8 cellular contexts compared by ENCODE assay signal in the genomic region with DNA sequence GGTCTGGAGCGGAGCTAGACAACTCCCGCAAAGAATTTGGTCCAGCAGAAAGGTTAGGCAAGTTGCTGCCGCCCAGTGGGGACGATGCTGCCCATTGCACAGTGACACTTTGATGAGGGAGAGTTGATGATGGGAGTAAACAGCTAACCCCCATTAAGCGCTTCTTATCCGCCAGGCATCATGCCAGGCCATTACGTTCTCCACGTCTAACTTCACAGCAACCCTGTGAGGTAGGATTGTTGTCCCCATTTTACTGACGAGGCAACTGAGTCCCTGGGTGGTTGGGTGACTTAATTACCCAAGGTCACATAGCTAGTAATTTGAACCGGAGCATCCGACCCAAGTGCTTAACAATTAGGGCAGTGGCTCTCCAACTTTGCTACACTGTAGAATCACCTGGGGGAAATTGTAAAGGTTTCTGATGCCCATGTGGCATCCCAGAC. TPM values are rescaled to one million over a fixed set of nuclear protein-coding genes. Genes with fewer than 3 reads are reported as not detected.
DNase-seq lines count a peak whose midpoint lies in the region; ATAC-seq and TF ChIP-seq lines count a peak whose summit lies in the region.

No MANE protein-coding gene starts in this region.

- BruUV-seq in Caco-2 (replicated peaks; lab: Mats Ljungman, UMichigan): TSS peak; percentile 23

- no peaks in the 10 kb centered on the region for H3K36me3 ChIP-seq in Caco-2 (ENCODE audit: control insufficient read depth, insufficient read depth, low read length)

- H3K4me1 Mint-ChIP-seq in Caco-2 (ENCODE audit: low read depth, unreplicated experiment): peaks cover 27% of the 10 kb centered on the region
- H3K4me1 Mint-ChIP-seq in stimulated activated naive CD8-positive, alpha-beta T cell treated with anti-CD3 and anti-CD28 coated beads, Interleukin-15, amount 100 ng/mL, for 72 hours: peaks cover 46% of the 10 kb centered on the region

- H3K4me3 Mint-ChIP-seq in Caco-2 (ENCODE audit: unreplicated experiment): peak overlapping the region; percentile 80
- H3K4me3 Mint-ChIP-seq in stimulated activated naive CD8-positive, alpha-beta T cell treated with anti-CD3 and anti-CD28 coated beads, Interleukin-15, amount 100 ng/mL, for 72 hours: peak overlapping the region; percentile 90 to 96

- peak overlapping the region; percentile 54 for H3K27ac Mint-ChIP-seq in Caco-2 (ENCODE audit: unreplicated experiment)
- peak overlapping the region; percentile 72 to 80 for H3K27ac Mint-ChIP-seq in activated naive CD4-positive, alpha-beta T cell treated with anti-CD3 and anti-CD28 coated beads, Interleukin-2, amount 50 U/mL, for 72 hours
- peak overlapping the region; percentile 86 to 89 for H3K27ac Mint-ChIP-seq in stimulated activated naive CD8-positive, alpha-beta T cell treated with anti-CD3 and anti-CD28 coated beads, Interleukin-15, amount 100 ng/mL, for 72 hours

- H3K27me3 Mint-ChIP-seq in Caco-2 (ENCODE audit: insufficient read depth, unreplicated experiment): no peaks in the 10 kb centered on the region
- H3K27me3 Mint-ChIP-seq in stimulated activated naive CD8-positive, alpha-beta T cell treated with anti-CD3 and anti-CD28 coated beads, Interleukin-15, amount 100 ng/mL, for 72 hours: no peaks in the 10 kb centered on the region

- POLR2A ChIA-PET in Caco-2 (lab: Charles Lee): interaction anchor here (0.6 to 3.0 kb wide), 10 partner anchors 13 to 456 kb away, joined by 3 to 104 read pairs (median 5); partner anchors contain the start of gene SNHG17

- peak overlapping the region; percentile 78 for H3K4me3 ChIP-seq in Caco-2 (ENCODE audit: low read depth, low read length)
- peak overlapping the region; percentile 84 for H3K4me3 ChIP-seq in iPS-18c (ENCODE audit: insufficient read depth, low read depth, low read length)

- peak in 1 of 2 experiments; percentile 50 for TF ChIP-seq CTCF in Caco-2 (IDR thresholded peaks at IDR 0.05; ENCODE audit: insufficient read depth in 1 of 2, low read depth in 1 of 2, low read length in 1 of 2, severe bottlenecking in 1 of 2, unreplicated experiment in 1 of 2)

- H3K27me3 ChIP-seq in Caco-2 (replicated peaks; ENCODE audit: control insufficient read depth, insufficient read depth, low read length): no peaks in the 10 kb centered on the region

- CTCF ChIA-PET in Caco-2 (lab: Charles Lee): interaction anchor here (0.9 to 2.9 kb wide), 15 partner anchors 11 to 169 kb away, joined by 3 to 73 read pairs (median 7); partner anchors contain the start of gene SNHG17

- ATAC-seq in HG03378 (IDR thresholded peaks at IDR 0.05; ENCODE audit: unreplicated experiment): peak; percentile 1
- ATAC-seq in activated naive CD4-positive, alpha-beta T cell treated with anti-CD3 and anti-CD28 coated beads, Interleukin-2, amount 50 U/mL, for 72 hours: no peak
- ATAC-seq in stimulated activated naive CD8-positive, alpha-beta T cell treated with anti-CD3 and anti-CD28 coated beads, Interleukin-15, amount 100 ng/mL, for 72 hours: no peak
- no peak for ATAC-seq in HG03025 (IDR thresholded peaks at IDR 0.05; ENCODE audit: low FRiP score, unreplicated experiment)

- intact Hi-C loops in Caco-2 (cut with micrococcal nuclease; ENCODE audit: unreplicated experiment): loop anchor here (2.0 kb wide), 1 partner anchor 81 kb away; no protein-coding TSS in a partner anchor

- DNase-seq in Caco-2 (no peak), NCI-H226 (no peak)
- no peak for DNase-seq in activated naive CD4-positive, alpha-beta T cell treated with anti-CD3 and anti-CD28 coated beads, Interleukin-2, amount 50 U/mL, for 72 hours (ENCODE audit: low spot score in 2 of 2)
- DNase-seq in stimulated activated naive CD8-positive, alpha-beta T cell treated with anti-CD3 and anti-CD28 coated beads, Interleukin-15, amount 100 ng/mL, for 72 hours: no peak
- DNase-seq in stimulated activated CD4-positive, alpha-beta T cell treated with anti-CD3 and anti-CD28 coated beads, Interleukin-4, amount 100 ng/mL, for 1 hour: no peak

- no peaks in the 10 kb centered on the region for H3K9me3 ChIP-seq in Caco-2
- H3K9me3 ChIP-seq in iPS-18c (ENCODE audit: control insufficient read depth, insufficient read depth, low read length): no peaks in the 10 kb centered on the region

- no peaks in the 10 kb centered on the region for H3K9me3 Mint-ChIP-seq in Caco-2 (ENCODE audit: unreplicated experiment)
- no peaks in the 10 kb centered on the region for H3K9me3 Mint-ChIP-seq in activated naive CD4-positive, alpha-beta T cell treated with anti-CD3 and anti-CD28 coated beads, Interleukin-2, amount 50 U/mL, for 72 hours
- peaks cover 0 to 6% of the 10 kb centered on the region in 2 donors for H3K9me3 Mint-ChIP-seq in stimulated activated naive CD8-positive, alpha-beta T cell treated with anti-CD3 and anti-CD28 coated beads, Interleukin-15, amount 100 ng/mL, for 72 hours

- H3K4me1 ChIP-seq in Caco-2: peaks cover 15% of the 10 kb centered on the region

- H3K36me3 Mint-ChIP-seq in Caco-2 (ENCODE audit: insufficient read depth, unreplicated experiment): peaks cover 21% of the 10 kb centered on the region
- H3K36me3 Mint-ChIP-seq in activated naive CD4-positive, alpha-beta T cell treated with anti-CD3 and anti-CD28 coated beads, Interleukin-2, amount 50 U/mL, for 72 hours: peaks cover 0 to 8% of the 10 kb centered on the region in 2 donors

RNA-seq across cellular contexts. Expression of gene RALGAPB, which starts 0.7 kb away (rescaled TPM):
- total RNA-seq in Caco-2 (2022): 69.1 and 72.3 TPM in 2 replicates
- 10 to 100 TPM; 27.0 to 32.4 TPM for total RNA-seq in activated naive CD4-positive, alpha-beta T cell treated with anti-CD3 and anti-CD28 coated beads, Interleukin-2, amount 50 U/mL, for 72 hours

RNA-seq across cellular contexts. Expression of gene SNHG17, which starts 38.2 kb away (rescaled TPM):
- 351 and 362 TPM in 2 replicates for total RNA-seq in Caco-2 (2022)
- total RNA-seq in activated naive CD4-positive, alpha-beta T cell treated with anti-CD3 and anti-CD28 coated beads, Interleukin-2, amount 50 U/mL, for 72 hours: 100 to 1,000 TPM in 1 of 2 donors, 10 to 100 TPM in 1; 72.3 to 102 TPM
